In the genomic region with DNA sequence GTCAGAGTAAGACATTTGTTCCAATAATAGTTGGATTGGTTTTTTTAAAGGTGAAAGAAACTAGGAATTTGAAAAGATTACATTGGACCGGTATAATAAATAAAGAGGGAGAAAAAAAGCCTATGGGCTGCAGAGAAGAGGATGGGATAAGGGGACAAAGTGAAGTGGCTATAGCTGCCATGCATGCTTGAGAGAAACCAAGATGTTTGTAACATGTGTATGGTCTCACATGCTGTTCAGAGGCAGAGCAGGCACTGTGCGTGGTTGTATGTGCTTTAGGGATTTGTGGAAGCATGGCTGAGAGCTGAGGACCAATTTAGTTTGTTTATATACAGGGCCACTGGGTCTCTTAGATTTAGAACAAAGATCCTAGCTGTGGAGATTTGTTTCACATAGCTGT, we compare ENCODE assay signal across 10 cellular contexts. TPM values are rescaled to one million over a fixed set of nuclear protein-coding genes. Genes with fewer than 3 reads are reported as not detected.
DNase-seq lines count a peak whose midpoint lies in the region; ATAC-seq and TF ChIP-seq lines count a peak whose summit lies in the region.
"Had no signal": no experiment of that assay in that cellular context is flagged by ENCODE, and none has a peak within 500 bp of the region (broad histone marks: within the 10 kb centered on the region; RNA-seq: fewer than 3 reads in every experiment).

No MANE protein-coding gene starts in this region.

- peak overlapping the region in 4 of 5 donors; percentile 10 to 50 (median 48) for H3K27ac ChIP-seq in stomach

- H3K4me3 Mint-ChIP-seq in activated CD4-positive, alpha-beta memory T cell treated with anti-CD3 and anti-CD28 coated beads for 36 hours, result no peak overlapping the region
- H3K4me3 Mint-ChIP-seq: GM23338 had no signal

- no peak overlapping the region for H3K4me3 ChIP-seq in stomach
- H3K4me3 ChIP-seq: GM23338 had no signal

- DNase-seq in NCI-H1417 (lab: John Stamatoyannopoulos, UW) (peak in 2 of 3 experiments; percentile 6 to 31), NCI-H1417 treated with DMSO at 0.1 percent for 48 hours (lab: John Stamatoyannopoulos, UW) (no peak), left ventricle myocardium superior (no peak), stomach (no peak)
- no peak for DNase-seq in activated CD4-positive, alpha-beta memory T cell treated with anti-CD3 and anti-CD28 coated beads for 36 hours
- DNase-seq: 8988T had no signal

- ATAC-seq in SK-N-SH treated with all-trans-retinoic acid at 6 μM for 48 hours (peak; percentile 68), left ventricle myocardium superior (peak; percentile 71), HG03442 (IDR thresholded peaks at IDR 0.05; ENCODE audit: unreplicated experiment) (no peak), HG03521 (IDR thresholded peaks at IDR 0.05; ENCODE audit: unreplicated experiment) (no peak)
- ATAC-seq: GM23338 had no signal

- POLR2A ChIA-PET in activated CD4-positive, alpha-beta memory T cell treated with anti-CD3 and anti-CD28 coated beads for 36 hours (lab: Charles Lee), result no interaction called here

- no peak for TF ChIP-seq POLR2A in stomach (IDR thresholded peaks at IDR 0.05)

- peaks cover 78% of the 10 kb centered on the region for H3K4me1 Mint-ChIP-seq in activated CD4-positive, alpha-beta memory T cell treated with anti-CD3 and anti-CD28 coated beads for 36 hours (ENCODE audit: low read depth)

- 43 to 58% (median 44%) methylated on average over 2 of the region's 2 CpGs for WGBS in stomach, 5 donors

- intact Hi-C loops in left ventricle myocardium superior (cut with micrococcal nuclease) (no loop called here), stomach (cut with DNase I; ENCODE audit: low total_unique reads) (no loop called here)
- intact Hi-C loops in activated CD4-positive, alpha-beta memory T cell treated with anti-CD3 and anti-CD28 coated beads for 36 hours (cut with micrococcal nuclease), result no loop called here

- H3K9me3 Mint-ChIP-seq in activated CD4-positive, alpha-beta memory T cell treated with anti-CD3 and anti-CD28 coated beads for 36 hours, result no peaks in the 10 kb centered on the region
- H3K9me3 Mint-ChIP-seq: GM23338 had no signal

- CTCF ChIA-PET in activated CD4-positive, alpha-beta memory T cell treated with anti-CD3 and anti-CD28 coated beads for 36 hours (lab: Charles Lee), result interaction anchor here (1.1 kb wide), 1 partner anchor 28 kb away, joined by 4 read pairs; no protein-coding TSS in a partner anchor

- TF ChIP-seq EP300 in stomach (IDR thresholded peaks at IDR 0.05), result no peak

- no peaks in the 10 kb centered on the region for H3K27me3 ChIP-seq in stomach

- H3K4me1 ChIP-seq in stomach, result peaks cover 8 to 83% (median 39%) of the 10 kb centered on the region in 4 donors

- H3K27me3 Mint-ChIP-seq in activated CD4-positive, alpha-beta memory T cell treated with anti-CD3 and anti-CD28 coated beads for 36 hours, result no peaks in the 10 kb centered on the region

- H3K36me3 Mint-ChIP-seq in activated CD4-positive, alpha-beta memory T cell treated with anti-CD3 and anti-CD28 coated beads for 36 hours, result peaks cover 11% of the 10 kb centered on the region

- no peaks in the 10 kb centered on the region for H3K9me3 ChIP-seq in stomach

- no peak overlapping the region for H3K27ac Mint-ChIP-seq in activated CD4-positive, alpha-beta memory T cell treated with anti-CD3 and anti-CD28 coated beads for 36 hours
- H3K27ac Mint-ChIP-seq: GM23338 had no signal

- TF ChIP-seq CTCF in stomach (IDR thresholded peaks at IDR 0.05), result no peak

- H3K36me3 ChIP-seq in stomach, result no peaks in the 10 kb centered on the region

TF ChIP-seq in SK-N-SH treated with all-trans-retinoic acid at 6 μM for 48 hours, 23 proteins besides CTCF, POLR2A, EP300 and RAD21:
- TF ChIP-seq, protein P1, sequence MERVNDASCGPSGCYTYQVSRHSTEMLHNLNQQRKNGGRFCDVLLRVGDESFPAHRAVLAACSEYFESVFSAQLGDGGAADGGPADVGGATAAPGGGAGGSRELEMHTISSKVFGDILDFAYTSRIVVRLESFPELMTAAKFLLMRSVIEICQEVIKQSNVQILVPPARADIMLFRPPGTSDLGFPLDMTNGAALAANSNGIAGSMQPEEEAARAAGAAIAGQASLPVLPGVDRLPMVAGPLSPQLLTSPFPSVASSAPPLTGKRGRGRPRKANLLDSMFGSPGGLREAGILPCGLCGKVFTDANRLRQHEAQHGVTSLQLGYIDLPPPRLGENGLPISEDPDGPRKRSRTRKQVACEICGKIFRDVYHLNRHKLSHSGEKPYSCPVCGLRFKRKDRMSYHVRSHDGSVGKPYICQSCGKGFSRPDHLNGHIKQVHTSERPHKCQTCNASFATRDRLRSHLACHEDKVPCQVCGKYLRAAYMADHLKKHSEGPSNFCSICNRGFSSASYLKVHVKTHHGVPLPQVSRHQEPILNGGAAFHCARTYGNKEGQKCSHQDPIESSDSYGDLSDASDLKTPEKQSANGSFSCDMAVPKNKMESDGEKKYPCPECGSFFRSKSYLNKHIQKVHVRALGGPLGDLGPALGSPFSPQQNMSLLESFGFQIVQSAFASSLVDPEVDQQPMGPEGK (CRISPR knock-in tag; IDR thresholded peaks at IDR 0.05; ENCODE audit: borderline replicate concordance), result no peak
- TF ChIP-seq, protein P2, sequence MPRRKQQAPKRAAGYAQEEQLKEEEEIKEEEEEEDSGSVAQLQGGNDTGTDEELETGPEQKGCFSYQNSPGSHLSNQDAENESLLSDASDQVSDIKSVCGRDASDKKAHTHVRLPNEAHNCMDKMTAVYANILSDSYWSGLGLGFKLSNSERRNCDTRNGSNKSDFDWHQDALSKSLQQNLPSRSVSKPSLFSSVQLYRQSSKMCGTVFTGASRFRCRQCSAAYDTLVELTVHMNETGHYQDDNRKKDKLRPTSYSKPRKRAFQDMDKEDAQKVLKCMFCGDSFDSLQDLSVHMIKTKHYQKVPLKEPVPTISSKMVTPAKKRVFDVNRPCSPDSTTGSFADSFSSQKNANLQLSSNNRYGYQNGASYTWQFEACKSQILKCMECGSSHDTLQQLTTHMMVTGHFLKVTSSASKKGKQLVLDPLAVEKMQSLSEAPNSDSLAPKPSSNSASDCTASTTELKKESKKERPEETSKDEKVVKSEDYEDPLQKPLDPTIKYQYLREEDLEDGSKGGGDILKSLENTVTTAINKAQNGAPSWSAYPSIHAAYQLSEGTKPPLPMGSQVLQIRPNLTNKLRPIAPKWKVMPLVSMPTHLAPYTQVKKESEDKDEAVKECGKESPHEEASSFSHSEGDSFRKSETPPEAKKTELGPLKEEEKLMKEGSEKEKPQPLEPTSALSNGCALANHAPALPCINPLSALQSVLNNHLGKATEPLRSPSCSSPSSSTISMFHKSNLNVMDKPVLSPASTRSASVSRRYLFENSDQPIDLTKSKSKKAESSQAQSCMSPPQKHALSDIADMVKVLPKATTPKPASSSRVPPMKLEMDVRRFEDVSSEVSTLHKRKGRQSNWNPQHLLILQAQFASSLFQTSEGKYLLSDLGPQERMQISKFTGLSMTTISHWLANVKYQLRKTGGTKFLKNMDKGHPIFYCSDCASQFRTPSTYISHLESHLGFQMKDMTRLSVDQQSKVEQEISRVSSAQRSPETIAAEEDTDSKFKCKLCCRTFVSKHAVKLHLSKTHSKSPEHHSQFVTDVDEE (CRISPR knock-in tag; IDR thresholded peaks at IDR 0.05), result no peak
- no peak for TF ChIP-seq GLIS3 (CRISPR knock-in tag; IDR thresholded peaks at IDR 0.05)
- TF ChIP-seq ZC3H10 (CRISPR knock-in tag; IDR thresholded peaks at IDR 0.05), result no peak
- TF ChIP-seq ESRRG (CRISPR knock-in tag; IDR thresholded peaks at IDR 0.05), result no peak
- no peak for TF ChIP-seq PPARA (CRISPR knock-in tag; IDR thresholded peaks at IDR 0.05; ENCODE audit: borderline replicate concordance)

RNA-seq across cellular contexts. Expression of a gene that starts 32.7 kb away (rescaled TPM):
- total RNA-seq in left ventricle myocardium superior (53.0 TPM), stomach (100 to 1,000 TPM in 1 of 5 donors, 10 to 100 TPM in 3, 1 to 10 TPM in 1; 8.1 to 160 (median 71.9) TPM)
- 1 to 10 TPM; 2.0 to 5.1 (median 2.4) TPM for polyA plus RNA-seq in stomach
- total RNA-seq in activated CD4-positive, alpha-beta memory T cell treated with anti-CD3 and anti-CD28 coated beads for 36 hours, result 10 to 100 TPM; 44.7 to 45.8 TPM

Comparison
In these comparisons a context has a peak if more than half of its experiments do, and no peak if none do; other contexts are left out.
1. DNase-seq: peak in NCI-H1417 (2 of 3); none in NCI-H1417 treated with DMSO at 0.1 percent for 48 hours (single experiment), left ventricle myocardium superior (single experiment), stomach (single experiment) and activated CD4-positive, alpha-beta memory T cell treated with anti-CD3 and anti-CD28 coated beads for 36 hours (single experiment).
2. ATAC-seq: peak in SK-N-SH treated with all-trans-retinoic acid at 6 μM for 48 hours (single experiment) and left ventricle myocardium superior (single experiment); none in HG03442 (single experiment) and HG03521 (single experiment).